Comparison of ENCODE assay signal across 18 cellular contexts in genomic region chr6:37809144-37809543, GRCh38. TPM values are rescaled to one million over a fixed set of nuclear protein-coding genes. Genes with fewer than 3 reads are reported as not detected.
DNase-seq lines count a peak whose midpoint lies in the region; ATAC-seq and TF ChIP-seq lines count a peak whose summit lies in the region.
"Had no signal": no experiment of that assay in that cellular context is flagged by ENCODE, and none has a peak within 500 bp of the region (broad histone marks: within the 10 kb centered on the region; RNA-seq: fewer than 3 reads in every experiment).

No MANE protein-coding gene starts in this region.

- no peak overlapping the region for H3K4me3 Mint-ChIP-seq in effector memory CD8-positive, alpha-beta T cell
- H3K4me3 Mint-ChIP-seq: activated CD4-positive, alpha-beta T cell treated with anti-CD3 and anti-CD28 coated beads, Interleukin-2, amount 10 ng/mL, durations not matched to agents 7 days and 5 days had no signal

- no peak overlapping the region for H3K4me3 ChIP-seq in WERI-Rb-1 (ENCODE audit: low read depth, low read length)
- H3K4me3 ChIP-seq in prostate gland: no peak overlapping the region
- H3K4me3 ChIP-seq in OCI-LY7 (ENCODE audit: low read depth, low read length, poor library complexity, severe bottlenecking): no peak overlapping the region

- peak overlapping the region; percentile 49 for H3K27ac ChIP-seq in WERI-Rb-1
- peak overlapping the region; percentile 9 to 48 for H3K27ac ChIP-seq in prostate gland
- no peak overlapping the region for H3K27ac ChIP-seq in OCI-LY7 (ENCODE audit: low read depth, low read length, poor library complexity, severe bottlenecking)
- H3K27ac ChIP-seq: C4-2B, HL-60 had no signal

- H3K9me2 ChIP-seq in OCI-LY7 (ENCODE audit: insufficient read depth, low read length): no peaks in the 10 kb centered on the region

- no peak overlapping the region for H2AFZ ChIP-seq in OCI-LY7 (ENCODE audit: low read length)

- no peaks in the 10 kb centered on the region for H3K9me3 Mint-ChIP-seq in effector memory CD8-positive, alpha-beta T cell
- H3K9me3 Mint-ChIP-seq: activated CD4-positive, alpha-beta T cell treated with anti-CD3 and anti-CD28 coated beads, Interleukin-2, amount 10 ng/mL, durations not matched to agents 7 days and 5 days had no signal

- POLR2A ChIA-PET in OCI-LY7 (lab: Charles Lee): interaction anchor here (0.6 kb wide), 1 partner anchor 643 kb away, joined by 4 read pairs; no protein-coding TSS in a partner anchor

- H3K27me3 Mint-ChIP-seq in effector memory CD8-positive, alpha-beta T cell: peaks cover 28 to 32% of the 10 kb centered on the region in 2 donors

- H3K36me3 Mint-ChIP-seq in effector memory CD8-positive, alpha-beta T cell (ENCODE audit: insufficient read depth): no peaks in the 10 kb centered on the region

- no peaks in the 10 kb centered on the region for H3K9me3 ChIP-seq in WERI-Rb-1 (ENCODE audit: severe bottlenecking)
- no peaks in the 10 kb centered on the region for H3K9me3 ChIP-seq in prostate gland
- H3K9me3 ChIP-seq in OCI-LY7 (ENCODE audit: low read length): no peaks in the 10 kb centered on the region

- H3K27ac Mint-ChIP-seq in effector memory CD8-positive, alpha-beta T cell: no peak overlapping the region
- H3K27ac Mint-ChIP-seq: activated CD4-positive, alpha-beta T cell treated with anti-CD3 and anti-CD28 coated beads, Interleukin-2, amount 10 ng/mL, durations not matched to agents 7 days and 5 days had no signal

- H3K79me2 ChIP-seq in OCI-LY7 (ENCODE audit: insufficient read depth, low read depth, low read length): no peaks in the 10 kb centered on the region

- peaks cover under 1 to 4% of the 10 kb centered on the region in 2 donors for H3K4me1 Mint-ChIP-seq in effector memory CD8-positive, alpha-beta T cell (ENCODE audit: low read depth in 2 of 2)

- no peak overlapping the region for H3K4me2 ChIP-seq in OCI-LY7 (ENCODE audit: low read length)

- H3K36me3 ChIP-seq in WERI-Rb-1 (no peaks in the 10 kb centered on the region), prostate gland (no peaks in the 10 kb centered on the region), OCI-LY7 (ENCODE audit: insufficient read depth, low read length) (no peaks in the 10 kb centered on the region)

- 9% methylated on average over 4 of the region's 4 CpGs for WGBS in prostate gland

- ATAC-seq in effector memory CD8-positive, alpha-beta T cell (replicated peaks): no peak
- ATAC-seq: PC-3; stimulated activated naive CD8-positive, alpha-beta T cell treated with anti-CD3 and anti-CD28 coated beads, Interleukin-15, Interleukin-2, amounts not matched to agents 100 U/mL and 50 U/mL, for 24 hours had no signal

- H3K27me3 ChIP-seq in WERI-Rb-1 (ENCODE audit: insufficient read depth, low read depth, severe bottlenecking): no peaks in the 10 kb centered on the region
- H3K27me3 ChIP-seq in prostate gland (replicated peaks; ENCODE audit: insufficient read depth): no peaks in the 10 kb centered on the region

- TF ChIP-seq POLR2A in prostate gland (IDR thresholded peaks at IDR 0.05): no peak

- CTCF ChIA-PET in OCI-LY7 (lab: Charles Lee; ENCODE audit: unreplicated experiment): interaction anchor here (0.6 kb wide), 1 partner anchor 252 kb away, joined by 3 read pairs; no protein-coding TSS in a partner anchor

- H3K4me1 ChIP-seq in prostate gland (replicated peaks) (no peaks in the 10 kb centered on the region), OCI-LY7 (ENCODE audit: insufficient read depth, low read length, poor library complexity, severe bottlenecking) (no peaks in the 10 kb centered on the region)

- BruUV-seq in OCI-LY7 (replicated peaks; lab: Mats Ljungman, UMichigan): no TSS peak

- H4K20me1 ChIP-seq in OCI-LY7 (ENCODE audit: insufficient read depth, low read length): no peaks in the 10 kb centered on the region

- intact Hi-C loops in prostate gland (cut with DNase I): no loop called here
- intact Hi-C loops in OCI-LY7 (cut with micrococcal nuclease; ENCODE audit: unreplicated experiment): no loop called here

- DNase-seq in Daoy (ENCODE audit: low read depth) (peak; percentile 30), WERI-Rb-1 (no peak), glomerular visceral epithelial cell (ENCODE audit: extremely low spot score) (peak; percentile 30), prostate gland (ENCODE audit: low spot score) (peak; percentile 27), OCI-LY7 (ENCODE audit: low spot score) (no peak), NCI-H187 treated with DMSO at 0.1 percent for 48 hours (lab: John Stamatoyannopoulos, UW) (no peak), NCI-H1417 treated with DMSO at 0.1 percent for 48 hours (lab: John Stamatoyannopoulos, UW) (no peak)
- DNase-seq in effector memory CD8-positive, alpha-beta T cell: no peak
- DNase-seq: activated CD4-positive, alpha-beta T cell treated with anti-CD3 and anti-CD28 coated beads, Interleukin-2, amount 10 ng/mL, durations not matched to agents 7 days and 5 days; aorta; effector memory CD4-positive, alpha-beta T cell; H7; PC-3; stimulated activated CD4-positive, alpha-beta T cell treated with anti-CD3 and anti-CD28 coated beads, Interleukin-4, amount 100 ng/mL, for 4 hours; stimulated activated naive CD8-positive, alpha-beta T cell treated with anti-CD3 and anti-CD28 coated beads, Interleukin-15, Interleukin-2, amounts not matched to agents 100 U/mL and 50 U/mL, for 24 hours; T-helper 2 cell had no signal

- TF ChIP-seq CTCF in WERI-Rb-1 (IDR thresholded peaks at IDR 0.05; ENCODE audit: low read depth, low read length): no peak
- no peak for TF ChIP-seq CTCF in prostate gland (IDR thresholded peaks at IDR 0.05)
- no peak for TF ChIP-seq CTCF in OCI-LY7 (conservative IDR thresholded peaks at IDR 0.05; ENCODE audit: low read length)

RNA-seq across cellular contexts. Expression of gene ZFAND3, which starts 10.4 kb away (rescaled TPM):
- total RNA-seq in Daoy (2014; rRNA removed; shearing (Covaris generic)): 8.7 and 12.9 TPM in 2 replicates
- total RNA-seq in prostate gland (10 to 100 TPM; 43.5 to 89.1 TPM), OCI-LY7 (2022) (33.8 and 36.4 TPM in 2 replicates)
- 7.8 and 8.3 TPM in 2 replicates for total RNA-seq in OCI-LY7 (2014; rRNA removed; shearing (Covaris generic))

Comparison
In these comparisons a context has a peak if more than half of its experiments do, and no peak if none do; other contexts are left out.
1. DNase-seq: peak in Daoy (single experiment), glomerular visceral epithelial cell (single experiment) and prostate gland (single experiment); none in WERI-Rb-1 (single experiment), OCI-LY7 (single experiment), NCI-H187 treated with DMSO at 0.1 percent for 48 hours (single experiment), effector memory CD8-positive, alpha-beta T cell (0 of 3) and NCI-H1417 treated with DMSO at 0.1 percent for 48 hours (single experiment).